Comparison of ENCODE assay signal across 19 cellular contexts in genomic region chr2:148737742-148738141, GRCh38.
DNase-seq lines count a peak whose midpoint lies in the region; ATAC-seq, FAIRE-seq and TF ChIP-seq lines count a peak whose summit lies in the region.
"Had no signal": no experiment of that assay in that cellular context is flagged by ENCODE, and none has a peak within 500 bp of the region (broad histone marks: within the 10 kb centered on the region; RNA-seq: fewer than 3 reads in every experiment).

No MANE protein-coding gene starts in this region.

- peak overlapping the region; percentile 19 for H3K27ac ChIP-seq in CD4-positive, alpha-beta T cell (ENCODE audit: low read depth, low read length)
- no peak overlapping the region for H3K27ac ChIP-seq in K562 (ENCODE audit: extremely low read depth, low read depth, low read length)
- no peak overlapping the region for H3K27ac ChIP-seq in neural progenitor cell
- H3K27ac ChIP-seq: C4-2B, HL-60 had no signal

- DNase-seq in activated naive CD8-positive, alpha-beta T cell treated with anti-CD3 and anti-CD28 coated beads for 36 hours = no peak
- no peak for DNase-seq in activated naive CD8-positive, alpha-beta T cell treated with anti-CD3 and anti-CD28 coated beads, Interleukin-2, amount 50 U/mL, for 24 hours
- DNase-seq in CD4-positive, alpha-beta T cell = no peak
- DNase-seq in K562 (ENCODE audit: extremely low read depth in 1 of 4, low spot score in 3 of 4) = no peak
- no peak for DNase-seq in neural progenitor cell (ENCODE audit: low spot score)
- DNase-seq in KBM-7 = no peak
- no peak for DNase-seq in NCI-H2107 (lab: John Stamatoyannopoulos, UW)
- DNase-seq: ACHN; CD8-positive, alpha-beta T cell; COR-L47; DND-41; GDM1; HCEC 1CT; HFFc6 had no signal

- H3K9me3 Mint-ChIP-seq in activated naive CD8-positive, alpha-beta T cell treated with anti-CD3 and anti-CD28 coated beads for 36 hours = no peaks in the 10 kb centered on the region
- H3K9me3 Mint-ChIP-seq in activated naive CD8-positive, alpha-beta T cell treated with anti-CD3 and anti-CD28 coated beads, Interleukin-2, amount 50 U/mL, for 24 hours = no peaks in the 10 kb centered on the region
- no peaks in the 10 kb centered on the region for H3K9me3 Mint-ChIP-seq in CD4-positive, alpha-beta T cell
- no peaks in the 10 kb centered on the region for H3K9me3 Mint-ChIP-seq in neural progenitor cell
- H3K9me3 Mint-ChIP-seq: CD8-positive, alpha-beta T cell; HFFc6 had no signal

- CTCF ChIA-PET in CD4-positive, alpha-beta T cell (lab: Charles Lee) = interaction anchor here (0.7 kb wide), 1 partner anchor 11 kb away, joined by 3 read pairs; no protein-coding TSS in a partner anchor
- CTCF ChIA-PET in K562 (lab: Yijun Ruan, JAX; ENCODE audit: low intra/inter-chr PET ratio) = no interaction called here

- no peaks in the 10 kb centered on the region for H3K27me3 Mint-ChIP-seq in activated naive CD8-positive, alpha-beta T cell treated with anti-CD3 and anti-CD28 coated beads for 36 hours
- no peaks in the 10 kb centered on the region for H3K27me3 Mint-ChIP-seq in activated naive CD8-positive, alpha-beta T cell treated with anti-CD3 and anti-CD28 coated beads, Interleukin-2, amount 50 U/mL, for 24 hours
- no peaks in the 10 kb centered on the region for H3K27me3 Mint-ChIP-seq in CD4-positive, alpha-beta T cell
- H3K27me3 Mint-ChIP-seq in neural progenitor cell (ENCODE audit: insufficient read depth, low read depth) = no peaks in the 10 kb centered on the region

- H3K9ac ChIP-seq in K562 (ENCODE audit: insufficient read depth in 1 of 2, low read depth in 2 of 2, low read length in 2 of 2) (no peak overlapping the region), neural progenitor cell (no peak overlapping the region)

- H3K4me3 ChIP-seq in K562 (no peak overlapping the region), neural progenitor cell (no peak overlapping the region)

- no peaks in the 10 kb centered on the region for H3K9me1 ChIP-seq in K562 (ENCODE audit: control insufficient read depth, insufficient read depth, low read length)

- H3K4me2 ChIP-seq in K562 (ENCODE audit: insufficient read depth, low read length) (no peak overlapping the region), neural progenitor cell (no peak overlapping the region)

- intact Hi-C loops in CD4-positive, alpha-beta T cell (cut with DNase I, micrococcal nuclease) = no loop called here
- intact Hi-C loops in K562 (cut with micrococcal nuclease) = no loop called here

- peaks cover 50% of the 10 kb centered on the region for H3K4me1 Mint-ChIP-seq in activated naive CD8-positive, alpha-beta T cell treated with anti-CD3 and anti-CD28 coated beads for 36 hours
- H3K4me1 Mint-ChIP-seq in activated naive CD8-positive, alpha-beta T cell treated with anti-CD3 and anti-CD28 coated beads, Interleukin-2, amount 50 U/mL, for 24 hours = peaks cover 40% of the 10 kb centered on the region
- H3K4me1 Mint-ChIP-seq in CD4-positive, alpha-beta T cell (ENCODE audit: low read depth) = peaks cover 66% of the 10 kb centered on the region
- H3K4me1 Mint-ChIP-seq in neural progenitor cell = no peaks in the 10 kb centered on the region

- H3K4me1 ChIP-seq in K562 (replicated peaks in 1 of 2; ENCODE audit: control insufficient read depth in 2 of 2, insufficient read depth in 2 of 2, low read length in 2 of 2) (no peaks in the 10 kb centered on the region), neural progenitor cell (no peaks in the 10 kb centered on the region)

- TF ChIP-seq EP300 in K562 (IDR thresholded peaks at IDR 0.05; ENCODE audit: low read length) = no peak

- H3K9me3 ChIP-seq in CD4-positive, alpha-beta T cell (ENCODE audit: control insufficient read depth, low read length) = no peaks in the 10 kb centered on the region
- H3K9me3 ChIP-seq in K562 (replicated peaks; ENCODE audit: control insufficient read depth, insufficient read depth, low read depth, low read length) (no peaks in the 10 kb centered on the region), neural progenitor cell (ENCODE audit: low read depth) (no peaks in the 10 kb centered on the region)

- H3K36me3 Mint-ChIP-seq in activated naive CD8-positive, alpha-beta T cell treated with anti-CD3 and anti-CD28 coated beads for 36 hours = peaks cover 12% of the 10 kb centered on the region
- peaks cover 2% of the 10 kb centered on the region for H3K36me3 Mint-ChIP-seq in activated naive CD8-positive, alpha-beta T cell treated with anti-CD3 and anti-CD28 coated beads, Interleukin-2, amount 50 U/mL, for 24 hours (ENCODE audit: low read depth)
- H3K36me3 Mint-ChIP-seq in CD4-positive, alpha-beta T cell (ENCODE audit: low read depth) = peaks cover 6% of the 10 kb centered on the region
- H3K36me3 Mint-ChIP-seq in neural progenitor cell = peaks cover 1% of the 10 kb centered on the region

- FAIRE-seq in K562 (lab: Jason Lieb, UNC) = no peak
- FAIRE-seq: GM12892, GM19239, H1 had no signal

- BruUV-seq in K562 (replicated peaks; lab: Mats Ljungman, UMichigan) = no TSS peak

- H2AFZ ChIP-seq in K562 (ENCODE audit: low read depth, low read length) = no peak overlapping the region
- H2AFZ ChIP-seq in neural progenitor cell (replicated peaks) = no peak overlapping the region

- H4K20me1 ChIP-seq in K562 (replicated peaks; ENCODE audit: control insufficient read depth, insufficient read depth, low read length) = no peaks in the 10 kb centered on the region
- H4K20me1 ChIP-seq in neural progenitor cell (ENCODE audit: low read depth) = peaks cover 13% of the 10 kb centered on the region

- 89% methylated on average over 5 of the region's 5 CpGs for WGBS in K562 (ENCODE audit: insufficient coverage, low coverage, missing lambda C conversion rate)

- in situ Hi-C loops in K562 (cut with MboI) (no loop called here), KBM-7 (cut with MboI; ENCODE audit: low pct_unique_long_range_greater_than_20kb, low sequenced_read_pairs) (no loop called here)

- H3K36me3 ChIP-seq in K562 (ENCODE audit: control insufficient read depth, insufficient read depth, low read length) (no peaks in the 10 kb centered on the region), neural progenitor cell (no peaks in the 10 kb centered on the region)

- TF ChIP-seq POLR2A in K562 (conservative IDR thresholded peaks at IDR 0.05) = no peak

- POLR2A ChIA-PET in CD4-positive, alpha-beta T cell (lab: Charles Lee) = no interaction called here
- POLR2A ChIA-PET in K562 (lab: Yijun Ruan, JAX) = interaction anchor here (0.6 to 1.5 kb wide), 2 partner anchors 8 to 58 kb away, joined by 3 to 8 read pairs; no protein-coding TSS in a partner anchor

- no peak overlapping the region for H3K4me3 Mint-ChIP-seq in activated naive CD8-positive, alpha-beta T cell treated with anti-CD3 and anti-CD28 coated beads for 36 hours
- H3K4me3 Mint-ChIP-seq in activated naive CD8-positive, alpha-beta T cell treated with anti-CD3 and anti-CD28 coated beads, Interleukin-2, amount 50 U/mL, for 24 hours = no peak overlapping the region
- no peak overlapping the region for H3K4me3 Mint-ChIP-seq in CD4-positive, alpha-beta T cell
- no peak overlapping the region for H3K4me3 Mint-ChIP-seq in neural progenitor cell
- H3K4me3 Mint-ChIP-seq: CD8-positive, alpha-beta T cell; HFFc6 had no signal

- no peak for TF ChIP-seq CTCF in CD4-positive, alpha-beta T cell (IDR thresholded peaks at IDR 0.05)
- TF ChIP-seq CTCF in K562 (IDR thresholded peaks at IDR 0.05 in 2 of 3, conservative IDR thresholded peaks at IDR 0.05 in 1 of 3; ENCODE audit: insufficient read depth in 2 of 3, low read depth in 1 of 3, low read length in 3 of 3) = no peak
- no peak for TF ChIP-seq CTCF in neural progenitor cell (IDR thresholded peaks at IDR 0.05)

- no peak for TF ChIP-seq RAD21 in K562 (CRISPR knock-in tag; conservative IDR thresholded peaks at IDR 0.05 in 1 of 2, IDR thresholded peaks at IDR 0.05 in 1 of 2)

- H3K27me3 ChIP-seq in CD4-positive, alpha-beta T cell (ENCODE audit: control insufficient read depth, insufficient read depth, low read length) = no peaks in the 10 kb centered on the region
- no peaks in the 10 kb centered on the region for H3K27me3 ChIP-seq in K562 (ENCODE audit: control insufficient read depth in 2 of 2, insufficient read depth in 2 of 2, low read length in 2 of 2)
- H3K27me3 ChIP-seq in neural progenitor cell = no peaks in the 10 kb centered on the region

- no peaks in the 10 kb centered on the region for H3F3A ChIP-seq in neural progenitor cell (ENCODE audit: low read depth)

- peak overlapping the region; percentile 38 for H3K27ac Mint-ChIP-seq in activated naive CD8-positive, alpha-beta T cell treated with anti-CD3 and anti-CD28 coated beads for 36 hours
- H3K27ac Mint-ChIP-seq in activated naive CD8-positive, alpha-beta T cell treated with anti-CD3 and anti-CD28 coated beads, Interleukin-2, amount 50 U/mL, for 24 hours = no peak overlapping the region
- peak overlapping the region; percentile 21 for H3K27ac Mint-ChIP-seq in CD4-positive, alpha-beta T cell
- peak overlapping the region; percentile 59 for H3K27ac Mint-ChIP-seq in neural progenitor cell
- H3K27ac Mint-ChIP-seq: CD8-positive, alpha-beta T cell; HFFc6 had no signal

- H3K79me2 ChIP-seq in K562 (ENCODE audit: control insufficient read depth, insufficient read depth, low read length) (0 out of 3 replicates have a peak, but pooled peaks cover 8% of the 10 kb centered on the region), neural progenitor cell (ENCODE audit: low read depth) (peaks cover 81% of the 10 kb centered on the region)

- no peak for ATAC-seq in activated naive CD8-positive, alpha-beta T cell treated with anti-CD3 and anti-CD28 coated beads, Interleukin-2, amount 50 U/mL, for 24 hours
- ATAC-seq in CD4-positive, alpha-beta T cell (ENCODE audit: poor library complexity) = no peak
- 0 out of 3 replicates have a peak, but pooled peaks have one; percentile 34 for ATAC-seq in K562
- ATAC-seq: CD8-positive, alpha-beta T cell had no signal

TF ChIP-seq in K562, 482 proteins besides CTCF, POLR2A, EP300 and RAD21 (continues in another document):
- TF ChIP-seq TSC22D4 (tag; IDR thresholded peaks at IDR 0.05) (no peak), SREBF1 (IDR thresholded peaks at IDR 0.05; ENCODE audit: borderline replicate concordance, low read depth, low read length) (no peak), BHLHE40 (IDR thresholded peaks at IDR 0.05; ENCODE audit: low read length) (no peak), ARID1B (IDR thresholded peaks at IDR 0.05) (no peak), THAP7 (CRISPR knock-in tag; IDR thresholded peaks at IDR 0.05) (no peak), ZBTB1 (CRISPR knock-in tag; IDR thresholded peaks at IDR 0.05; ENCODE audit: borderline replicate concordance, low read depth) (no peak), NR4A1 (CRISPR knock-in tag; IDR thresholded peaks at IDR 0.05) (no peak), NR4A1 (tag; IDR thresholded peaks at IDR 0.05) (no peak), BDP1 (IDR thresholded peaks at IDR 0.05; ENCODE audit: insufficient read depth, insufficient read length) (no peak)
